ENCODE assay signal across 1 cellular context in the genomic region with DNA sequence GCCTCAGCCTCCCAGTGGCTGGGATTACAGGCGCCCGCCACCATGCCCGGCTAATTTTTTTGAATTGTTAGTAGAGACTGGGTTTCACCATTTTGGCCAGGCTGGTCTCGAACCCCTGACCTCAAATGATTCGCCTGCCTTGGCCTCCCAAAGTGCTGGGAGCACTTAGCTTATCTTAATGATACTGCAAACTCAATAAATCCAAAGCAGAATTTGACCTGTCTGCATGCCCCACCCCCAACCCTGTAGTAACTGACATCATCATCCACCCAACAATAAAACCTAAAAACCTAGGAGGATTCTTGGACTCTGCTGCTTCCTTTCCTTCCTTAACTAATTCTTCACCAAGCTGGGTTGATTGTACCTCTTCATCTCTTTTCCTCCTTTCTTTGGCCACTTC.
TF ChIP-seq lines count a peak whose summit lies in the region.

No MANE protein-coding gene starts in this region.

TF ChIP-seq in HepG2, 621 proteins besides CTCF, POLR2A, EP300 and RAD21:
- no peak for TF ChIP-seq ZNF136 (CRISPR knock-in tag; IDR thresholded peaks at IDR 0.05; ENCODE audit: low read depth)
- no peak for TF ChIP-seq ZSCAN20 (CRISPR knock-in tag; IDR thresholded peaks at IDR 0.05; ENCODE audit: borderline replicate concordance)
- no peak for TF ChIP-seq ONECUT2 (CRISPR knock-in tag; IDR thresholded peaks at IDR 0.05)
- TF ChIP-seq, protein P1, sequence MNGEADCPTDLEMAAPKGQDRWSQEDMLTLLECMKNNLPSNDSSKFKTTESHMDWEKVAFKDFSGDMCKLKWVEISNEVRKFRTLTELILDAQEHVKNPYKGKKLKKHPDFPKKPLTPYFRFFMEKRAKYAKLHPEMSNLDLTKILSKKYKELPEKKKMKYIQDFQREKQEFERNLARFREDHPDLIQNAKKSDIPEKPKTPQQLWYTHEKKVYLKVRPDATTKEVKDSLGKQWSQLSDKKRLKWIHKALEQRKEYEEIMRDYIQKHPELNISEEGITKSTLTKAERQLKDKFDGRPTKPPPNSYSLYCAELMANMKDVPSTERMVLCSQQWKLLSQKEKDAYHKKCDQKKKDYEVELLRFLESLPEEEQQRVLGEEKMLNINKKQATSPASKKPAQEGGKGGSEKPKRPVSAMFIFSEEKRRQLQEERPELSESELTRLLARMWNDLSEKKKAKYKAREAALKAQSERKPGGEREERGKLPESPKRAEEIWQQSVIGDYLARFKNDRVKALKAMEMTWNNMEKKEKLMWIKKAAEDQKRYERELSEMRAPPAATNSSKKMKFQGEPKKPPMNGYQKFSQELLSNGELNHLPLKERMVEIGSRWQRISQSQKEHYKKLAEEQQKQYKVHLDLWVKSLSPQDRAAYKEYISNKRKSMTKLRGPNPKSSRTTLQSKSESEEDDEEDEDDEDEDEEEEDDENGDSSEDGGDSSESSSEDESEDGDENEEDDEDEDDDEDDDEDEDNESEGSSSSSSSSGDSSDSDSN (CRISPR knock-in tag; IDR thresholded peaks at IDR 0.05): no peak
- TF ChIP-seq, protein P2, sequence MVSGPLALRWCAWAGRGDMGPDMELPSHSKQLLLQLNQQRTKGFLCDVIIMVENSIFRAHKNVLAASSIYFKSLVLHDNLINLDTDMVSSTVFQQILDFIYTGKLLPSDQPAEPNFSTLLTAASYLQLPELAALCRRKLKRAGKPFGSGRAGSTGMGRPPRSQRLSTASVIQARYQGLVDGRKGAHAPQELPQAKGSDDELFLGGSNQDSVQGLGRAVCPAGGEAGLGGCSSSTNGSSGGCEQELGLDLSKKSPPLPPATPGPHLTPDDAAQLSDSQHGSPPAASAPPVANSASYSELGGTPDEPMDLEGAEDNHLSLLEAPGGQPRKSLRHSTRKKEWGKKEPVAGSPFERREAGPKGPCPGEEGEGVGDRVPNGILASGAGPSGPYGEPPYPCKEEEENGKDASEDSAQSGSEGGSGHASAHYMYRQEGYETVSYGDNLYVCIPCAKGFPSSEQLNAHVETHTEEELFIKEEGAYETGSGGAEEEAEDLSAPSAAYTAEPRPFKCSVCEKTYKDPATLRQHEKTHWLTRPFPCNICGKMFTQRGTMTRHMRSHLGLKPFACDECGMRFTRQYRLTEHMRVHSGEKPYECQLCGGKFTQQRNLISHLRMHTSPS (CRISPR knock-in tag; IDR thresholded peaks at IDR 0.05; ENCODE audit: low read depth): no peak
- no peak for TF ChIP-seq FOXM1 (CRISPR knock-in tag; IDR thresholded peaks at IDR 0.05)
- TF ChIP-seq SNRNP70 (IDR thresholded peaks at IDR 0.05; ENCODE audit: low read depth, low read length): no peak
- TF ChIP-seq ZNF12 (CRISPR knock-in tag; IDR thresholded peaks at IDR 0.05): no peak
- TF ChIP-seq ZNF235 (CRISPR knock-in tag; IDR thresholded peaks at IDR 0.05; ENCODE audit: borderline replicate concordance): no peak
- no peak for TF ChIP-seq NFATC3 (CRISPR knock-in tag; IDR thresholded peaks at IDR 0.05)
- no peak for TF ChIP-seq SYNCRIP (IDR thresholded peaks at IDR 0.05; ENCODE audit: insufficient read depth, low read depth, low read length)
- no peak for TF ChIP-seq CBFB (CRISPR knock-in tag; IDR thresholded peaks at IDR 0.05)
- no peak for TF ChIP-seq NBN (conservative IDR thresholded peaks at IDR 0.05)
- TF ChIP-seq ZNF230 (CRISPR knock-in tag; IDR thresholded peaks at IDR 0.05): no peak
